In genomic region chr10:102152545-102152890, GRCh38 we compare ENCODE assay signal across 8 cellular contexts. TPM values are rescaled to one million over a fixed set of nuclear protein-coding genes. Genes with fewer than 3 reads are reported as not detected.
A peak's percentile ranks its signal among the peaks of the same experiment; 100 is the strongest.
DNase-seq lines count a peak whose midpoint lies in the region; TF ChIP-seq lines count a peak whose summit lies in the region.

No MANE protein-coding gene starts in this region.

- H3F3A ChIP-seq in PC-9 (ENCODE audit: insufficient read depth, low read depth) = peaks cover 46% of the 10 kb centered on the region

- dilution Hi-C loops in mammary epithelial cell (cut with HindIII; ENCODE audit: low sequenced_read_pairs) = no loop called here

- POLR2A ChIA-PET in HEK293 (lab: Yijun Ruan, JAX) = interaction anchor here (0.6 to 1.6 kb wide), 8 partner anchors 8 to 334 kb away, joined by 3 to 11 read pairs (median 4); partner anchors contain the start of gene PPRC1
- POLR2A ChIA-PET in PC-9 (lab: Charles Lee; ENCODE audit: unreplicated experiment) = no interaction called here

- TF ChIP-seq CTCF in HEK293 (tag by site-specific recombination; IDR thresholded peaks at IDR 0.05) (no peak), PC-9 (conservative IDR thresholded peaks at IDR 0.05) (no peak), mammary epithelial cell (conservative IDR thresholded peaks at IDR 0.05 in 1 of 2, IDR thresholded peaks at IDR 0.05 in 1 of 2; ENCODE audit: extremely low read depth in 1 of 2, insufficient read depth in 1 of 2, low read depth in 1 of 2, low read length in 2 of 2) (no peak), mesothelial cell of epicardium (IDR thresholded peaks at IDR 0.05; ENCODE audit: unreplicated experiment) (no peak)

- no peak for DNase-seq in PC-9
- DNase-seq in mammary epithelial cell = no peak
- no peak for DNase-seq in mesothelial cell of epicardium (ENCODE audit: low spot score in 2 of 2, unreplicated experiment in 2 of 2)
- no peak for DNase-seq in NCI-H446 (lab: John Stamatoyannopoulos, UW)
- DNase-seq in SKM-1 (lab: John Stamatoyannopoulos, UW; ENCODE audit: unreplicated experiment) = no peak

- no peaks in the 10 kb centered on the region for H3K27me3 ChIP-seq in PC-9 (ENCODE audit: insufficient read depth, low read depth)
- H3K27me3 ChIP-seq in mammary epithelial cell (ENCODE audit: insufficient read depth, low read length) = no peaks in the 10 kb centered on the region

- no peaks in the 10 kb centered on the region for H3K9me3 Mint-ChIP-seq in mesothelial cell of epicardium
- no peaks in the 10 kb centered on the region for H3K9me3 Mint-ChIP-seq in stimulated activated naive CD8-positive, alpha-beta T cell treated with anti-CD3 and anti-CD28 coated beads, Interleukin-15, Interleukin-2, amounts not matched to agents 100 ng/mL and 50 ng/mL, for 24 hours

- H3K4me2 ChIP-seq in PC-9 (peak overlapping the region; percentile 98), mammary epithelial cell (ENCODE audit: insufficient read depth, low read depth, low read length) (peak overlapping the region; percentile 81)

- H3K4me1 ChIP-seq in ES-I3 (ENCODE audit: insufficient read depth, low read length) (peaks cover 8% of the 10 kb centered on the region), HEK293 (ENCODE audit: control insufficient read depth, insufficient read depth, low read length) (peaks cover 2% of the 10 kb centered on the region; the same call in 1 of the 2 replicates), PC-9 (replicated peaks; ENCODE audit: insufficient read depth) (peaks cover 32% of the 10 kb centered on the region), mammary epithelial cell (ENCODE audit: insufficient read depth, low read length) (peaks cover 13% of the 10 kb centered on the region)

- H3K27me3 Mint-ChIP-seq in mesothelial cell of epicardium (ENCODE audit: low read depth) = no peaks in the 10 kb centered on the region
- no peaks in the 10 kb centered on the region for H3K27me3 Mint-ChIP-seq in stimulated activated naive CD8-positive, alpha-beta T cell treated with anti-CD3 and anti-CD28 coated beads, Interleukin-15, Interleukin-2, amounts not matched to agents 100 ng/mL and 50 ng/mL, for 24 hours

- intact Hi-C loops in PC-9 (cut with micrococcal nuclease; ENCODE audit: unreplicated experiment) (loop anchor here (1.0 to 10.0 kb wide), 3 partner anchors 20 to 352 kb away; partner anchors contain the start of genes ACTR1A and SUFU), mammary epithelial cell (cut with micrococcal nuclease) (loop anchor here (1.0 to 5.0 kb wide), 2 partner anchors 20 to 35 kb away; no protein-coding TSS in a partner anchor)

- H2AFZ ChIP-seq in PC-9 (0 out of 2 replicates have a peak overlapping the region, but pooled peaks have one; percentile 15), mammary epithelial cell (ENCODE audit: low read depth, low read length) (peak overlapping the region; percentile 74)

- peaks cover 19% of the 10 kb centered on the region for H3K4me1 Mint-ChIP-seq in mesothelial cell of epicardium
- H3K4me1 Mint-ChIP-seq in stimulated activated naive CD8-positive, alpha-beta T cell treated with anti-CD3 and anti-CD28 coated beads, Interleukin-15, Interleukin-2, amounts not matched to agents 100 ng/mL and 50 ng/mL, for 24 hours (ENCODE audit: low read depth) = peaks cover 64% of the 10 kb centered on the region

- H3K36me3 ChIP-seq in ES-I3 (ENCODE audit: insufficient read depth, low read length) (peaks cover 33% of the 10 kb centered on the region), HEK293 (ENCODE audit: control insufficient read depth in 2 of 2, insufficient read depth in 1 of 2, low read length in 2 of 2) (peaks cover 45 to 63% of the 10 kb centered on the region in 2 experiments), PC-9 (ENCODE audit: low read depth) (peaks cover 10% of the 10 kb centered on the region), mammary epithelial cell (ENCODE audit: insufficient read depth, low read length) (peaks cover 37% of the 10 kb centered on the region)

- H3K9me2 ChIP-seq in PC-9 (ENCODE audit: insufficient read depth) = no peaks in the 10 kb centered on the region

- CTCF ChIA-PET in HEK293 (lab: Yijun Ruan, JAX) (interaction anchor here (0.7 to 5.0 kb wide), 4 partner anchors 17 to 80 kb away, joined by 4 to 31 read pairs (median 5); no protein-coding TSS in a partner anchor), PC-9 (lab: Charles Lee) (no interaction called here), mammary epithelial cell (lab: Charles Lee; ENCODE audit: low non-redundant PET) (no interaction called here)

- peak overlapping the region; percentile 98 for H3K4me3 Mint-ChIP-seq in mesothelial cell of epicardium
- peak overlapping the region; percentile 100 for H3K4me3 Mint-ChIP-seq in stimulated activated naive CD8-positive, alpha-beta T cell treated with anti-CD3 and anti-CD28 coated beads, Interleukin-15, Interleukin-2, amounts not matched to agents 100 ng/mL and 50 ng/mL, for 24 hours

- H3K27ac ChIP-seq in HEK293 (ENCODE audit: extremely low read depth, low read depth, low read length) = peak overlapping the region; percentile 72
- H3K27ac ChIP-seq in PC-9 = peak overlapping the region; percentile 98
- peak overlapping the region; percentile 95 for H3K27ac ChIP-seq in mammary epithelial cell (ENCODE audit: insufficient read depth, low read depth, low read length)

- H3K9ac ChIP-seq in ES-I3 (ENCODE audit: low read depth, low read length) (peak overlapping the region; percentile 90), mammary epithelial cell (ENCODE audit: insufficient read depth, low read length) (peak overlapping the region; percentile 97)

- peak overlapping the region; percentile 74 for H3K4me3 ChIP-seq in HEK293 (ENCODE audit: low read depth, low read length)
- H3K4me3 ChIP-seq in PC-9 = peak overlapping the region; percentile 76
- H3K4me3 ChIP-seq in mammary epithelial cell (replicated peaks in 1 of 3; ENCODE audit: insufficient read depth in 1 of 3, low read depth in 2 of 3, low read length in 3 of 3) = peak overlapping the region; percentile 82 to 96 (median 89)

- H3K36me3 Mint-ChIP-seq in mesothelial cell of epicardium = peaks cover 35% of the 10 kb centered on the region
- peaks cover 88% of the 10 kb centered on the region for H3K36me3 Mint-ChIP-seq in stimulated activated naive CD8-positive, alpha-beta T cell treated with anti-CD3 and anti-CD28 coated beads, Interleukin-15, Interleukin-2, amounts not matched to agents 100 ng/mL and 50 ng/mL, for 24 hours (ENCODE audit: low read depth)

- in situ Hi-C loops in mammary epithelial cell (cut with MboI; ENCODE audit: low sequenced_read_pairs in 2 of 2) = no loop called here

- H3K9me3 ChIP-seq in ES-I3 (ENCODE audit: control insufficient read depth, insufficient read depth, low read length) (no peaks in the 10 kb centered on the region), HEK293 (ENCODE audit: control insufficient read depth, insufficient read depth, low read depth, low read length) (no peaks in the 10 kb centered on the region), PC-9 (ENCODE audit: insufficient read depth, low read depth) (no peaks in the 10 kb centered on the region), mammary epithelial cell (replicated peaks; ENCODE audit: insufficient read depth, low read length) (no peaks in the 10 kb centered on the region)

- H3K27ac Mint-ChIP-seq in mesothelial cell of epicardium = peak overlapping the region; percentile 99
- H3K27ac Mint-ChIP-seq in stimulated activated naive CD8-positive, alpha-beta T cell treated with anti-CD3 and anti-CD28 coated beads, Interleukin-15, Interleukin-2, amounts not matched to agents 100 ng/mL and 50 ng/mL, for 24 hours = peak overlapping the region; percentile 100

- BruUV-seq in PC-9 (replicated peaks; lab: Mats Ljungman, UMichigan) (no TSS peak), mammary epithelial cell (replicated peaks; lab: Mats Ljungman, UMichigan) (no TSS peak)

- H3K79me2 ChIP-seq in PC-9 (ENCODE audit: low read depth) (peaks cover 53% of the 10 kb centered on the region), mammary epithelial cell (ENCODE audit: insufficient read depth, low read length) (peaks cover 68% of the 10 kb centered on the region)

- H4K20me1 ChIP-seq in PC-9 (ENCODE audit: insufficient read depth) = peaks cover 30% of the 10 kb centered on the region
- peaks cover 3% of the 10 kb centered on the region for H4K20me1 ChIP-seq in mammary epithelial cell (ENCODE audit: insufficient read depth, low read length)

- WGBS in mammary epithelial cell (ENCODE audit: low coverage, missing lambda C conversion rate) = 2% methylated on average over 13 of the region's 19 CpGs

TF ChIP-seq in HEK293, 187 proteins besides CTCF, POLR2A, EP300 and RAD21 (continues in another document):
- TF ChIP-seq ZNF777 (tag by site-specific recombination; IDR thresholded peaks at IDR 0.05; ENCODE audit: borderline replicate concordance) (no peak), MZF1 (tag by site-specific recombination; IDR thresholded peaks at IDR 0.05; ENCODE audit: borderline replicate concordance) (no peak), MEIS1 (CRISPR knock-in tag; IDR thresholded peaks at IDR 0.05; ENCODE audit: borderline replicate concordance) (no peak), ZNF529 (tag by site-specific recombination; IDR thresholded peaks at IDR 0.05; ENCODE audit: insufficient replicate concordance) (no peak), ZSCAN30 (tag by site-specific recombination; IDR thresholded peaks at IDR 0.05) (0 out of 2 replicates have a peak, but pooled peaks have one; percentile 16), IKZF3 (tag by site-specific recombination; IDR thresholded peaks at IDR 0.05) (no peak), ZNF335 (tag by site-specific recombination; conservative IDR thresholded peaks at IDR 0.05) (peak; percentile 89)

RNA-seq across cellular contexts. Expression of gene NOLC1, which starts 0.3 kb away (rescaled TPM):
- total RNA-seq in PC-9 (2021) (58.3 and 59.5 TPM in 2 replicates), mammary epithelial cell (100 to 1,000 TPM in 1 of 2 donors, 10 to 100 TPM in 1; 51.2 to 116 TPM), mesothelial cell of epicardium (65.5 to 75.2 TPM (median 69.9 TPM) in 3 replicates)
- polyA plus RNA-seq in mammary epithelial cell = 170 TPM
- 74.5 TPM for polyA minus RNA-seq in mammary epithelial cell

RNA-seq across cellular contexts. Expression of gene PPRC1, which starts 19.7 kb away (rescaled TPM):
- total RNA-seq in PC-9 (2021) (22.9 and 25.1 TPM in 2 replicates), mammary epithelial cell (10 to 100 TPM; 14.5 to 69.0 TPM), mesothelial cell of epicardium (62.6 to 65.0 TPM (median 64.9 TPM) in 3 replicates)
- polyA plus RNA-seq in mammary epithelial cell = 27.4 TPM
- 88.8 TPM for polyA minus RNA-seq in mammary epithelial cell

RNA-seq across cellular contexts. Expression of gene LDB1, which starts 32.4 kb away (rescaled TPM):
- total RNA-seq in PC-9 (2021) = 31.2 and 38.5 TPM in 2 replicates
- total RNA-seq in mammary epithelial cell = 10 to 100 TPM; 54.3 to 77.1 TPM
- 83.6 TPM for polyA plus RNA-seq in mammary epithelial cell
- 192 TPM for polyA minus RNA-seq in mammary epithelial cell
- total RNA-seq in mesothelial cell of epicardium = 178 to 185 TPM (median 183 TPM) in 3 replicates
